8 cellular contexts compared by ENCODE assay signal in the genomic region with DNA sequence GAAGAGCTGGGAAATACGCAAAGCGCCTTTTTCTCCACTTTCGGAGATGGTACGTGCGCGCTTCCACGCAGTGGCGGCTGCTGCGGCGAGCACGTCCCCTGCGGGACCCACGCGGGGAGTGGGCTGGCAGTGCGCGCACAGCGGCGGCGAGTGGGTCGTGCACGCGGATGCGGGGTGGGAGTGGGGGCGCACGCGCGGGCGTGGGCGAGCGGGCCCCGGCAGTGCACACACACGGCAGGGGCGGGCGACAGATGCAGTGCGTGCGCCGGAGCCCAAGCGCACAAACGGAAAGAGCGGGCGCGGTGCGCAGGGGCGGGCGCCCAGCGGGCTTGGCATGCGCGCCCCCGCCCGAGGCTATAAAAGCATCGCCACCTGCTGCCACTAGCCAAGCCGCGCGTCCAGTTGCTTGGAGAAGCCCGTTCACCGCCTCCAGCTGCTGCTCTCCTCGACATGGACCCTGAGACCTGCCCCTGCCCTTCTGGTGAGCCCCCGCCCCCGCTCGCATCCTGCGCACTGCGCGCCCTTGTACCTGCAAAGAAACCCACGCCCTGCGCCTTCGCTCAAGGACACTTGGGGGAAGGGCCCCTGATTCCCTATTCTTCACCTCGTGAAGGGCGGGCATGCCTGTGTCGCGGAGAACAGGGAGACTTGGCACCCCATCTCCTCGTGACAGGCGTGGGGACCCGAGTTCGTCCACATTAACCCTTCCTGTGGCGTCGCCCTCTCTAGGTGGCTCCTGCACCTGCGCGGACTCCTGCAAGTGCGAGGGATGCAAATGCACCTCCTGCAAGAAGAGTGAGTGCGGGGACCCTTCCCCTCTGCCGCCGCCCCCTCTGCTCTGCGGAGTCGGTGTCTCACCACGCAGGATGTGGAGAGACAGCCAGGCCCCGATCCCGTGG. TPM values are rescaled to one million over a fixed set of nuclear protein-coding genes. Genes with fewer than 3 reads are reported as not detected.
DNase-seq lines count a peak whose midpoint lies in the region; ATAC-seq and TF ChIP-seq lines count a peak whose summit lies in the region.

TSS of gene MT3 (plus strand) at position 388 of the 899 bp plus-strand sequence. CDS start at position 451, 63 bp downstream.

- H3K36me3 ChIP-seq in duodenal mucosa (ENCODE audit: control insufficient read depth in 1 of 2, insufficient read depth in 2 of 2, low read length in 2 of 2) (no peaks in the 10 kb centered on the region), thyroid gland (no peaks in the 10 kb centered on the region)

- peaks cover 0 to 7% (median 0%) of the 10 kb centered on the region in 3 donors for H3K9me3 Mint-ChIP-seq in T-cell

- no peak for TF ChIP-seq CTCF in thyroid gland (IDR thresholded peaks at IDR 0.05)

- peak within 1 kb of the TSS; percentile 59 to 70 for H3K4me3 ChIP-seq in duodenal mucosa (ENCODE audit: low read depth in 1 of 2, low read length in 2 of 2)
- peak within 1 kb of the TSS in 2 of 3 donors; percentile 8 to 12 for H3K4me3 ChIP-seq in thyroid gland (replicated peaks in 1 of 3)

- peak; percentile 14 for DNase-seq in NCI-H2171 treated with DMSO at 0.1 percent for 48 hours (lab: John Stamatoyannopoulos, UW)
- DNase-seq in NCI-H2171 (lab: John Stamatoyannopoulos, UW): no peak
- peak in 14 of 34 experiments; percentile 5 to 40 (median 26) for DNase-seq in T-cell
- peak; percentile 84 for DNase-seq in midbrain (lab: John Stamatoyannopoulos, UW)
- peak; percentile 9 to 12 for DNase-seq in thyroid gland
- DNase-seq in Kasumi-1 (lab: John Stamatoyannopoulos, UW): no peak
- no peak for DNase-seq in posterior vena cava (ENCODE audit: low spot score)

- peaks cover 11 to 15% of the 10 kb centered on the region in 2 donors for H3K4me1 ChIP-seq in duodenal mucosa (ENCODE audit: control insufficient read depth in 1 of 2, insufficient read depth in 2 of 2, low read length in 2 of 2)
- H3K4me1 ChIP-seq in thyroid gland: peaks cover 0 to 8% of the 10 kb centered on the region in 2 donors

- H3K27me3 Mint-ChIP-seq in T-cell: peaks cover 14 to 45% of the 10 kb centered on the region in 2 donors

- H3K4me1 Mint-ChIP-seq in T-cell: peaks cover 10 to 14% (median 12%) of the 10 kb centered on the region in 3 donors

- H3K27ac ChIP-seq in duodenal mucosa (ENCODE audit: low read depth, low read length): no peak within 1 kb of the TSS
- no peak within 1 kb of the TSS for H3K27ac ChIP-seq in thyroid gland

- CTCF ChIA-PET in T-cell (lab: Charles Lee): no interaction called here

- no peak within 1 kb of the TSS for H3K9ac ChIP-seq in duodenal mucosa (ENCODE audit: low read depth in 1 of 2, low read length in 2 of 2)

- H3K36me3 Mint-ChIP-seq in T-cell: no peaks in the 10 kb centered on the region

- H3K27ac Mint-ChIP-seq in T-cell: no peak within 1 kb of the TSS

- H3K27me3 ChIP-seq in duodenal mucosa (ENCODE audit: control insufficient read depth in 1 of 2, insufficient read depth in 2 of 2, low read length in 2 of 2) (peaks cover 9 to 26% of the 10 kb centered on the region in 2 donors), thyroid gland (no peaks in the 10 kb centered on the region)

- POLR2A ChIA-PET in T-cell (lab: Charles Lee): no interaction called here

- no peaks in the 10 kb centered on the region for H3K9me3 ChIP-seq in duodenal mucosa (ENCODE audit: control insufficient read depth in 1 of 2, low read length in 2 of 2)
- H3K9me3 ChIP-seq in thyroid gland: no peaks in the 10 kb centered on the region

- WGBS in thyroid gland, 2 donors: 4% methylated on average over 58 to 80 of the region's 87 CpGs

- peak within 1 kb of the TSS; percentile 71 to 88 (median 78) for H3K4me3 Mint-ChIP-seq in T-cell

- intact Hi-C loops in thyroid gland (cut with DNase I): loop anchor here (10.0 kb wide), 1 partner anchor 55 kb away; no protein-coding TSS in a partner anchor
- intact Hi-C loops in posterior vena cava (cut with DNase I): loop anchor here in 1 of 2 donors (10.0 kb wide), 1 partner anchor 105 kb away; no protein-coding TSS in a partner anchor

- peak; percentile 82 to 90 (median 85) for ATAC-seq in T-cell (replicated peaks in 1 of 4)

- TF ChIP-seq POLR2A in thyroid gland (IDR thresholded peaks at IDR 0.05): no peak

RNA-seq across cellular contexts. Expression of gene MT3, which starts in this region (rescaled TPM):
- total RNA-seq in T-cell: 1 to 10 TPM in 1 of 5 donors, under 1 TPM in 3, not detected in 1; 0.66 to 1.9 (median 0.84) TPM
- total RNA-seq in thyroid gland: not detected
- total RNA-seq in posterior vena cava: not detected

Comparison
In these comparisons a context has a peak if more than half of its experiments do, and no peak if none do; other contexts are left out.
1. DNase-seq: peak in NCI-H2171 treated with DMSO at 0.1 percent for 48 hours (single experiment) and midbrain (single experiment); none in NCI-H2171 (single experiment), Kasumi-1 (0 of 2) and posterior vena cava (single experiment).
2. Peak in DNase-seq and H3K4me3 ChIP-seq in thyroid gland; RNA of the gene not detected or under 1 TPM.